Comparison of ENCODE assay signal across 9 cellular contexts in the genomic region with DNA sequence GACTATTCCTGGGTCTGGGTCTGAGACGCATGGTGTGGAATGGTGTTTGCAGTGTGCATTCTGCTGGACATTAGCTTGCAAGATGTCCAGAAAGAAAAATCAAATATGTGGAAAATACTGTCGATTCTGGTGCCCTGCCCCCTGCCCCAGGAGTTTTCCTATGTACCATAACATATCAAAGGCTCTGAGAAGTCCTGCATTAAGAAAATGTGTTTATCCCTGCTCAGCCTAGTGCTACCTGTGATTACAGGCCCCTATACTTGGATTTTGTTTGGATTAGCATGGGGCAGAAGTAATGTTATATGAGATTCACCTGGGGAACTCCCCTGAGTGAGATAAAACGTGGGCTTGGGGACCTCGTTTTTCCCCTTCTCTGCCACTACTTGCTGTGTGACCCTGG.
"Had no signal": no experiment of that assay in that cellular context is flagged by ENCODE, and none has a peak within 500 bp of the region (broad histone marks: within the 10 kb centered on the region; RNA-seq: fewer than 3 reads in every experiment).

No MANE protein-coding gene starts in this region.

- H2AFZ ChIP-seq: GM23338 had no signal

- FAIRE-seq: H1, H54, HepG2 had no signal

- H3K4me2 ChIP-seq: GM23338 had no signal

- H3K4me3 Mint-ChIP-seq: GM23338, H9, HFFc6 had no signal

- DNase-seq: H9, HCEC 1CT, HFFc6, KBM-7 had no signal

- H3K4me1 Mint-ChIP-seq: GM23338, H9 had no signal

- H3K27ac Mint-ChIP-seq: GM23338, H9, HFFc6 had no signal

- H3K27ac ChIP-seq: HL-60 had no signal

- ATAC-seq: HepG2 had no signal

- H3K4me3 ChIP-seq: GM23338 had no signal
